Comparison of ENCODE assay signal across 1 cellular context in genomic region chr17:59706900-59707181, GRCh38.
TF ChIP-seq lines count a peak whose summit lies in the region.

No MANE protein-coding gene starts in this region.

TF ChIP-seq in K562, 482 proteins besides CTCF, POLR2A, EP300 and RAD21 (continued from another document):
- TF ChIP-seq IRF1 (CRISPR knock-in tag; IDR thresholded peaks at IDR 0.05; ENCODE audit: borderline replicate concordance) (0 out of 2 replicates have a peak, but pooled peaks have one; percentile 23), E2F1 (CRISPR knock-in tag; IDR thresholded peaks at IDR 0.05) (peak; percentile 54; the same call in 1 of the 2 replicates), GABPB2 (CRISPR knock-in tag; conservative IDR thresholded peaks at IDR 0.05) (no peak), E2F5 (CRISPR knock-in tag; IDR thresholded peaks at IDR 0.05) (peak; percentile 57; the same call in 1 of the 2 replicates), MAZ (CRISPR knock-in tag; conservative IDR thresholded peaks at IDR 0.05 in 1 of 2, IDR thresholded peaks at IDR 0.05 in 1 of 2) (0 out of 4 replicates have a peak, but pooled peaks of 1 of the 2 experiments have one; percentile 14), BRF1 (IDR thresholded peaks at IDR 0.05; ENCODE audit: borderline replicate concordance, extremely low read depth, insufficient read length) (no peak), FOXA3 (CRISPR knock-in tag; conservative IDR thresholded peaks at IDR 0.05 in 1 of 2, IDR thresholded peaks at IDR 0.05 in 1 of 2) (0 out of 4 replicates have a peak, but pooled peaks of 1 of the 2 experiments have one; percentile 15), ZNF740 (CRISPR knock-in tag; IDR thresholded peaks at IDR 0.05) (no peak), ZNF740 (tag; IDR thresholded peaks at IDR 0.05) (no peak), ZBTB2 (IDR thresholded peaks at IDR 0.05) (no peak)
